34 cellular contexts compared by ENCODE assay signal in genomic region chr2:113114224-113114945, GRCh38. TPM values are rescaled to one million over a fixed set of nuclear protein-coding genes. Genes with fewer than 3 reads are reported as not detected.
"Had no signal": no experiment of that assay in that cellular context is flagged by ENCODE, and none has a peak within 500 bp of the region (broad histone marks: within the 10 kb centered on the region; RNA-seq: fewer than 3 reads in every experiment).

No MANE protein-coding gene starts in this region.

- H3K4me3 ChIP-seq: body of pancreas, heart left ventricle, lower lobe of right lung, neural progenitor cell, tibial nerve had no signal

- H3K27ac ChIP-seq: body of pancreas, heart left ventricle, lower lobe of right lung, neural progenitor cell, tibial nerve had no signal

- H3K9me3 ChIP-seq: body of pancreas, heart left ventricle, lower lobe of right lung, tibial nerve had no signal

- H3K36me3 ChIP-seq: heart left ventricle, lower lobe of right lung, neural progenitor cell, tibial nerve had no signal

- H3K27me3 ChIP-seq: body of pancreas, heart left ventricle, neural progenitor cell, tibial nerve had no signal

- H3K4me2 ChIP-seq: neural progenitor cell had no signal

- H3K9ac ChIP-seq: neural progenitor cell had no signal

- DNase-seq: activated CD4-positive, alpha-beta T cell treated with anti-CD3 and anti-CD28 coated beads for 1 hour; activated CD4-positive, alpha-beta T cell treated with anti-CD3 and anti-CD28 coated beads, Interleukin-2, amount 10 ng/mL, durations not matched to agents 7 days and 5 days; activated CD8-positive, alpha-beta T cell treated with anti-CD3 and anti-CD28 coated beads for 36 hours; activated naive CD4-positive, alpha-beta T cell treated with Interleukin-2 at 50 U/mL for 16 hours; activated T-cell treated with anti-CD3 and anti-CD28 coated beads for 4 hours; activated T-cell treated with anti-CD3 and anti-CD28 coated beads, Interleukin-2, amount 50 U/mL, for 72 hours; anterior cingulate cortex; body of pancreas; caudate nucleus; endodermal cell; foreskin fibroblast; heart left ventricle; hypothalamus; immature natural killer cell; kidney glomerular epithelial cell; lower lobe of right lung; mesendoderm; natural killer cell; posterior cingulate gyrus; stimulated activated CD4-positive, alpha-beta T cell treated with anti-CD3 and anti-CD28 coated beads, Interleukin-15, amount 100 ng/mL, for 24 hours; stimulated activated CD4-positive, alpha-beta T cell treated with anti-CD3 and anti-CD28 coated beads, Interleukin-2, amount 100 ng/mL, for 24 hours; stimulated activated naive CD4-positive, alpha-beta T cell; T-helper 2 cell had no signal

- H2AFZ ChIP-seq: neural progenitor cell had no signal

- H3K4me1 ChIP-seq: body of pancreas, neural progenitor cell had no signal

RNA-seq across cellular contexts. Expression of gene IL1RN, which starts 13.0 kb away (rescaled TPM):
- total RNA-seq: chondrocyte, endodermal cell, temporal lobe, WTC11 had no signal

RNA-seq across cellular contexts. Expression of gene IL1F10, which starts 46.6 kb away (rescaled TPM):
- total RNA-seq: activated CD4-positive, alpha-beta T cell treated with anti-CD3 and anti-CD28 coated beads, Interleukin-2, amount 10 ng/mL, durations not matched to agents 7 days and 5 days; activated CD8-positive, alpha-beta T cell treated with anti-CD3 and anti-CD28 coated beads for 36 hours; activated T-cell treated with anti-CD3 and anti-CD28 coated beads, Interleukin-2, amount 50 U/mL, for 72 hours; body of pancreas; chondrocyte; endodermal cell; heart left ventricle; left lobe of liver; lower lobe of right lung; mononuclear cell; natural killer cell; omental fat pad; sciatic nerve; temporal lobe; tibial nerve; ureter; WTC11 had no signal
- polyA plus RNA-seq: adipose tissue, heart left ventricle, immature natural killer cell had no signal

RNA-seq across cellular contexts. Expression of gene IL36RN, which starts 55.4 kb away (rescaled TPM):
- total RNA-seq: activated CD4-positive, alpha-beta T cell treated with anti-CD3 and anti-CD28 coated beads, Interleukin-2, amount 10 ng/mL, durations not matched to agents 7 days and 5 days; activated CD8-positive, alpha-beta T cell treated with anti-CD3 and anti-CD28 coated beads for 36 hours; activated T-cell treated with anti-CD3 and anti-CD28 coated beads, Interleukin-2, amount 50 U/mL, for 72 hours; body of pancreas; chondrocyte; endodermal cell; heart left ventricle; left lobe of liver; lower lobe of right lung; mononuclear cell; natural killer cell; omental fat pad; sciatic nerve; temporal lobe; tibial nerve; ureter; WTC11 had no signal
- polyA plus RNA-seq: heart left ventricle, immature natural killer cell had no signal
